ENCODE assay signal across 25 cellular contexts in the genomic region with DNA sequence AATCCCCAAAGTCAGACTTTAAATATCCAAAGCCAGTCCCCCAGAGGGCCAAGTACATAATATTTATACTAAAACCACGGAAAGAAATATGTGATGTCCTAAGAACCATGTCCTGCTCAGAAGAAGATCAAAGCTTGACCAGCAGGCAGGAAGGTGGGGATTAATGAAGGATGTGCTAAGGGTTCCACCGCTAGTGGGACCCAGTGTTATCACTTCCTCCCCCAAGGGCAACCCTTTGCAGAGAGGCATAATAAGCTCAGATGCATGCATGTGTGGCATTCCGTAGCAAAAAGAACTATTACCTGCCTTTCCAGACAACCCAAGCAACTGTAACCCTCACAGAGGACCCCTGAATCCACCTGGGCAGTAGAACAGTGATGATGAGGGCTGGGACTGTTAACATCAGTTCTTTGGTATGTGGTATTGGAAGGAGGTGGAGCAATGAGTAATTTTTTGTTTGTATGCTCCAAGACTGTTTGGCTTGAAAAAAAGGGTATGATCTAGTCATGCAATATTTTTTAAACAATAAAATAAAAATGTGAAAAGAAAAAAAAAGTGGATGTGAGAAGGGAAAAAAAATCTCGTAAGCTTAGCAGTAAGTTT.
DNase-seq lines count a peak whose midpoint lies in the region; ATAC-seq, FAIRE-seq and TF ChIP-seq lines count a peak whose summit lies in the region.
"Had no signal": no experiment of that assay in that cellular context is flagged by ENCODE, and none has a peak within 500 bp of the region (broad histone marks: within the 10 kb centered on the region; RNA-seq: fewer than 3 reads in every experiment).

No MANE protein-coding gene starts in this region.

- TF ChIP-seq CTCF in GM10248 (IDR thresholded peaks at IDR 0.05; ENCODE audit: control extremely low read depth, extremely low read depth, low read depth, missing control alignments): peak; percentile 9

- H3K4me1 Mint-ChIP-seq in dendritic cell treated with granulocyte-macrophage colony-stimulating factor and Interleukin-4, amounts not matched to agents 40 ng/mL and 50 ng/mL, for 4 days (ENCODE audit: low read depth): peaks cover 51% of the 10 kb centered on the region

- H3K4me3 ChIP-seq in MG63: no peak overlapping the region
- H3K4me3 ChIP-seq: ascending aorta, SK-N-MC, spleen, tibial artery had no signal

- H3K36me3 Mint-ChIP-seq in dendritic cell treated with granulocyte-macrophage colony-stimulating factor and Interleukin-4, amounts not matched to agents 40 ng/mL and 50 ng/mL, for 4 days (ENCODE audit: low read depth): peaks cover 20% of the 10 kb centered on the region
- H3K36me3 Mint-ChIP-seq: activated naive CD4-positive, alpha-beta T cell treated with anti-CD3 and anti-CD28 coated beads, Interleukin-2, amount 50 U/mL, for 24 hours; immature natural killer cell had no signal

- H3K9me3 ChIP-seq in MG63: peaks cover 10% of the 10 kb centered on the region
- H3K9me3 ChIP-seq: ascending aorta, tibial artery had no signal

- DNase-seq in GM10248 (ENCODE audit: extremely low spot score) (no peak), MG63 (peak; percentile 10), urothelium cell line (ENCODE audit: low spot score) (peak; percentile 31), activated T-cell treated with anti-CD3 and anti-CD28 coated beads for 4 hours (no peak)
- DNase-seq in activated T-cell treated with anti-CD3 and anti-CD28 coated beads, Interleukin-2, amount 50 U/mL, for 48 hours: no peak
- DNase-seq: activated CD8-positive, alpha-beta T cell treated with anti-CD3 and anti-CD28 coated beads for 36 hours; activated T-cell treated with anti-CD3 and anti-CD28 coated beads, Interleukin-2, amount 50 U/mL, for 4 hours; COR-L47; DND-41; immature natural killer cell; KG1; NCI-H1930; NCI-H2227 treated with DMSO at 0.1 percent for 48 hours; spleen; stimulated activated CD4-positive, alpha-beta T cell treated with anti-CD3 and anti-CD28 coated beads, Interleukin-4, amount 100 ng/mL, for 24 hours; tibial artery had no signal

- POLR2A ChIA-PET in GM10248 (lab: Yijun Ruan, JAX): no interaction called here

- peak overlapping the region; percentile 82 for H3K27ac Mint-ChIP-seq in dendritic cell treated with granulocyte-macrophage colony-stimulating factor and Interleukin-4, amounts not matched to agents 40 ng/mL and 50 ng/mL, for 4 days
- H3K27ac Mint-ChIP-seq: activated CD8-positive, alpha-beta T cell treated with anti-CD3 and anti-CD28 coated beads for 36 hours; activated naive CD4-positive, alpha-beta T cell treated with anti-CD3 and anti-CD28 coated beads, Interleukin-2, amount 50 U/mL, for 24 hours; stimulated activated naive CD8-positive, alpha-beta T cell treated with anti-CD3 and anti-CD28 coated beads, Interleukin-15, Interleukin-2, amounts not matched to agents 100 ng/mL and 50 ng/mL, for 24 hours; WTC11 had no signal

- ATAC-seq in esophagus mucosa: no peak
- ATAC-seq: activated CD8-positive, alpha-beta T cell treated with anti-CD3 and anti-CD28 coated beads for 36 hours; WTC11 had no signal

- H3K9me3 Mint-ChIP-seq in dendritic cell treated with granulocyte-macrophage colony-stimulating factor and Interleukin-4, amounts not matched to agents 40 ng/mL and 50 ng/mL, for 4 days: peaks cover 28% of the 10 kb centered on the region
- H3K9me3 Mint-ChIP-seq: activated naive CD4-positive, alpha-beta T cell treated with anti-CD3 and anti-CD28 coated beads, Interleukin-2, amount 50 U/mL, for 24 hours; immature natural killer cell; stimulated activated naive CD8-positive, alpha-beta T cell treated with anti-CD3 and anti-CD28 coated beads, Interleukin-15, Interleukin-2, amounts not matched to agents 100 ng/mL and 50 ng/mL, for 24 hours had no signal

- no peaks in the 10 kb centered on the region for H3K27me3 Mint-ChIP-seq in dendritic cell treated with granulocyte-macrophage colony-stimulating factor and Interleukin-4, amounts not matched to agents 40 ng/mL and 50 ng/mL, for 4 days
- H3K27me3 Mint-ChIP-seq: activated naive CD4-positive, alpha-beta T cell treated with anti-CD3 and anti-CD28 coated beads, Interleukin-2, amount 50 U/mL, for 24 hours had no signal

- intact Hi-C loops in dendritic cell treated with granulocyte-macrophage colony-stimulating factor and Interleukin-4, amounts not matched to agents 40 ng/mL and 50 ng/mL, for 4 days (cut with micrococcal nuclease): no loop called here

- H3K36me3 ChIP-seq in MG63: no peaks in the 10 kb centered on the region
- H3K36me3 ChIP-seq: ascending aorta, spleen, tibial artery had no signal

- FAIRE-seq in urothelium cell line (lab: Jason Lieb, UNC): no peak
- FAIRE-seq: H54, RCC 7860 had no signal

- no peaks in the 10 kb centered on the region for H3K27me3 ChIP-seq in MG63
- H3K27me3 ChIP-seq: ascending aorta, spleen, tibial artery had no signal

- CTCF ChIA-PET in GM10248 (lab: Yijun Ruan, JAX): interaction anchor here (0.9 to 7.6 kb wide), 10 partner anchors 9 to 455 kb away, joined by 3 to 133 read pairs (median 12); no protein-coding TSS in a partner anchor

- no peak overlapping the region for H3K4me3 Mint-ChIP-seq in dendritic cell treated with granulocyte-macrophage colony-stimulating factor and Interleukin-4, amounts not matched to agents 40 ng/mL and 50 ng/mL, for 4 days
- H3K4me3 Mint-ChIP-seq: activated CD8-positive, alpha-beta T cell treated with anti-CD3 and anti-CD28 coated beads for 36 hours; activated naive CD4-positive, alpha-beta T cell treated with anti-CD3 and anti-CD28 coated beads, Interleukin-2, amount 50 U/mL, for 24 hours; activated T-cell treated with anti-CD3 and anti-CD28 coated beads, Interleukin-2, amount 50 U/mL, for 4 hours; immature natural killer cell; stimulated activated naive CD8-positive, alpha-beta T cell treated with anti-CD3 and anti-CD28 coated beads, Interleukin-15, Interleukin-2, amounts not matched to agents 100 ng/mL and 50 ng/mL, for 24 hours; WTC11 had no signal

Comparison
In these comparisons a context has a peak if more than half of its experiments do, and no peak if none do; other contexts are left out.
1. DNase-seq: peak in MG63 (single experiment) and urothelium cell line (single experiment); none in GM10248 (single experiment), activated T-cell treated with anti-CD3 and anti-CD28 coated beads, Interleukin-2, amount 50 U/mL, for 48 hours (0 of 2) and activated T-cell treated with anti-CD3 and anti-CD28 coated beads for 4 hours (single experiment).